Comparison of ENCODE assay signal across 1 cellular context in the genomic region with DNA sequence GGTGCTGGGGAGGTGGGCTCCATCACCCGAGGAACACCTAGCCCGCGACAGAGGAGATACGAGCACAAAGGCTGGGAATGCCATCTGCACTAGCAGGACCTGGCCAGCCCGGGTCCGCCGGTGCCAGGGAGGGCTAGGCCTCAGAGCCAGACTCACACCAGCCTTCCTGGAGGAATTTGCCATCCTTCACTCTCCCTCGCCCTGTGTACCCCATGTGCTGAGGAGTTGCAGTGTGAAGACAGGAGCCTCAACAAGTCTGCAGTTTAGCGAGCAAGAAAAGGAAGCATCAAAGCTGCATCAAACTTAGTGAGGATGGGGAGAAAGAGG.
TF ChIP-seq lines count a peak whose summit lies in the region.

No MANE protein-coding gene starts in this region.

TF ChIP-seq in A549, 52 proteins besides CTCF, POLR2A, EP300 and RAD21 (continued from another document):
- no peak for TF ChIP-seq CBX8 (IDR thresholded peaks at IDR 0.05)
- no peak for TF ChIP-seq MYC (IDR thresholded peaks at IDR 0.05; ENCODE audit: borderline replicate concordance, low read length)
- TF ChIP-seq NFE2L2 (conservative IDR thresholded peaks at IDR 0.05; ENCODE audit: low read length), result no peak
